9 cellular contexts compared by ENCODE assay signal in genomic region chr2:216775043-216775453, GRCh38.
DNase-seq lines count a peak whose midpoint lies in the region; ATAC-seq and TF ChIP-seq lines count a peak whose summit lies in the region.
"Had no signal": no experiment of that assay in that cellular context is flagged by ENCODE, and none has a peak within 500 bp of the region (broad histone marks: within the 10 kb centered on the region; RNA-seq: fewer than 3 reads in every experiment).

No MANE protein-coding gene starts in this region.

- DNase-seq in NCI-H2029 (lab: John Stamatoyannopoulos, UW) (peak; percentile 13), NCI-H2029 treated with DMSO at 0.1 percent for 48 hours (lab: John Stamatoyannopoulos, UW) (no peak), amniotic epithelial cell (ENCODE audit: low read depth) (peak; percentile 98), right atrium auricular region (ENCODE audit: low spot score) (peak; percentile 88), ureter (ENCODE audit: low spot score) (peak; percentile 52), inferior parietal cortex (ENCODE audit: extremely low spot score) (no peak)
- DNase-seq: NCI-H526 treated with DMSO at 0.1 percent for 48 hours had no signal

- peaks cover 0 to 9% of the 10 kb centered on the region in 2 donors for H3K9me3 ChIP-seq in right atrium auricular region

- no peak for TF ChIP-seq CTCF in right atrium auricular region (IDR thresholded peaks at IDR 0.05)

- H3K4me3 ChIP-seq in right atrium auricular region = no peak overlapping the region

- H3K4me1 ChIP-seq in right atrium auricular region = peaks cover 0 to 34% of the 10 kb centered on the region in 2 donors

- H3K27me3 ChIP-seq in right atrium auricular region = no peaks in the 10 kb centered on the region

- no peak for ATAC-seq in HG03159 (IDR thresholded peaks at IDR 0.05; ENCODE audit: unreplicated experiment)
- ATAC-seq in HG02981 (IDR thresholded peaks at IDR 0.05; ENCODE audit: unreplicated experiment) = no peak

- no peaks in the 10 kb centered on the region for H3K36me3 ChIP-seq in right atrium auricular region

- H3K27ac ChIP-seq in right atrium auricular region = peak overlapping the region; percentile 84 to 87

Comparison
In these comparisons a context has a peak if more than half of its experiments do, and no peak if none do; other contexts are left out.
1. DNase-seq: peak in NCI-H2029 (single experiment), amniotic epithelial cell (single experiment), right atrium auricular region (single experiment) and ureter (single experiment); none in NCI-H2029 treated with DMSO at 0.1 percent for 48 hours (single experiment) and inferior parietal cortex (single experiment).